Comparison of ENCODE assay signal across 18 cellular contexts in genomic region chr9:26904070-26904469, GRCh38.
"Had no signal": no experiment of that assay in that cellular context is flagged by ENCODE, and none has a peak within 500 bp of the region (broad histone marks: within the 10 kb centered on the region; RNA-seq: fewer than 3 reads in every experiment).

No MANE protein-coding gene starts in this region.

- H3K4me3 ChIP-seq: colonic mucosa, heart left ventricle, psoas muscle, skin epidermis, thoracic aorta, transverse colon had no signal

- H3K9me3 Mint-ChIP-seq: endodermal cell; naive thymus-derived CD8-positive, alpha-beta T cell; stimulated activated naive B cell treated with anti-CD40 and anti-IgM and Interleukin-4, amounts not matched to agents 10 μg/mL and 1 μg/mL and 100 μg/mL, for 72 hours; stimulated activated naive CD8-positive, alpha-beta T cell treated with anti-CD3 and anti-CD28 coated beads, Interleukin-15, amount 100 ng/mL, for 72 hours had no signal

- H3K27ac Mint-ChIP-seq: endodermal cell; stimulated activated naive B cell treated with anti-CD40 and anti-IgM and Interleukin-4, amounts not matched to agents 10 μg/mL and 1 μg/mL and 100 μg/mL, for 72 hours; stimulated activated naive CD8-positive, alpha-beta T cell treated with anti-CD3 and anti-CD28 coated beads, Interleukin-15, amount 100 ng/mL, for 72 hours had no signal

- DNase-seq: colonic mucosa; effector CD4-positive, alpha-beta T cell; endodermal cell; heart left ventricle; hippocampal formation; mesendoderm; naive thymus-derived CD8-positive, alpha-beta T cell; psoas muscle; retina; stimulated activated CD4-positive, alpha-beta T cell treated with anti-CD3 and anti-CD28 coated beads, Interleukin-2, amount 100 ng/mL, for 24 hours; stimulated activated CD4-positive, alpha-beta T cell treated with anti-CD3 and anti-CD28 coated beads, Interleukin-4, amount 100 ng/mL, for 4 hours; stimulated activated naive B cell treated with anti-CD40 and anti-IgM and Interleukin-4, amounts not matched to agents 10 μg/mL and 1 μg/mL and 100 μg/mL, for 72 hours; stimulated activated naive CD8-positive, alpha-beta T cell treated with anti-CD3 and anti-CD28 coated beads, Interleukin-15, amount 100 ng/mL, for 72 hours; substantia nigra; transverse colon had no signal

- H3K4me1 Mint-ChIP-seq: endodermal cell; naive thymus-derived CD8-positive, alpha-beta T cell; stimulated activated naive CD8-positive, alpha-beta T cell treated with anti-CD3 and anti-CD28 coated beads, Interleukin-15, amount 100 ng/mL, for 72 hours had no signal

- H3K4me1 ChIP-seq: colonic mucosa, psoas muscle, transverse colon had no signal

- H3K27me3 Mint-ChIP-seq: naive thymus-derived CD8-positive, alpha-beta T cell; stimulated activated naive B cell treated with anti-CD40 and anti-IgM and Interleukin-4, amounts not matched to agents 10 μg/mL and 1 μg/mL and 100 μg/mL, for 72 hours; stimulated activated naive CD8-positive, alpha-beta T cell treated with anti-CD3 and anti-CD28 coated beads, Interleukin-15, amount 100 ng/mL, for 72 hours had no signal

- H3K27me3 ChIP-seq: colonic mucosa, heart left ventricle, neutrophil, transverse colon had no signal

- H3K27ac ChIP-seq: colonic mucosa, neutrophil, psoas muscle, skin epidermis, thoracic aorta, transverse colon had no signal

- H3K4me3 Mint-ChIP-seq: endodermal cell; naive thymus-derived CD8-positive, alpha-beta T cell; stimulated activated naive B cell treated with anti-CD40 and anti-IgM and Interleukin-4, amounts not matched to agents 10 μg/mL and 1 μg/mL and 100 μg/mL, for 72 hours; stimulated activated naive CD8-positive, alpha-beta T cell treated with anti-CD3 and anti-CD28 coated beads, Interleukin-15, amount 100 ng/mL, for 72 hours had no signal

- H3K9me3 ChIP-seq: colonic mucosa, heart left ventricle, neutrophil, psoas muscle, thoracic aorta, transverse colon had no signal

- H3K36me3 ChIP-seq: colonic mucosa had no signal
